In genomic region chr6:20564777-20565176, GRCh38 we compare ENCODE assay signal across 11 cellular contexts. TPM values are rescaled to one million over a fixed set of nuclear protein-coding genes. Genes with fewer than 3 reads are reported as not detected.
DNase-seq lines count a peak whose midpoint lies in the region; ATAC-seq and TF ChIP-seq lines count a peak whose summit lies in the region.
"Had no signal": no experiment of that assay in that cellular context is flagged by ENCODE, and none has a peak within 500 bp of the region (broad histone marks: within the 10 kb centered on the region; RNA-seq: fewer than 3 reads in every experiment).

No MANE protein-coding gene starts in this region.

- ATAC-seq in GM18861 (IDR thresholded peaks at IDR 0.05; ENCODE audit: unreplicated experiment) (peak; percentile 57), GM21717 (IDR thresholded peaks at IDR 0.05; ENCODE audit: unreplicated experiment) (peak; percentile 67), psoas muscle (no peak), HG03460 (IDR thresholded peaks at IDR 0.05; ENCODE audit: unreplicated experiment) (no peak)
- ATAC-seq in central memory CD8-positive, alpha-beta T cell (replicated peaks; ENCODE audit: extremely low read depth, poor library complexity, severe bottlenecking), result no peak

- H3K4me1 ChIP-seq in Loucy (ENCODE audit: insufficient read depth, low read length, poor library complexity, severe bottlenecking) (peaks cover 73% of the 10 kb centered on the region), psoas muscle (peaks cover 11% of the 10 kb centered on the region), HAP-1 (peaks cover 24% of the 10 kb centered on the region)

- H3K4me1 Mint-ChIP-seq in central memory CD8-positive, alpha-beta T cell, result peaks cover 7% of the 10 kb centered on the region

- TF ChIP-seq CTCF in Loucy (conservative IDR thresholded peaks at IDR 0.05; ENCODE audit: low read length) (no peak), psoas muscle (IDR thresholded peaks at IDR 0.05) (no peak)

- WGBS in psoas muscle, 3 donors, result 83% methylated on average over 2 of the region's 2 CpGs

- H3K4me3 Mint-ChIP-seq in central memory CD8-positive, alpha-beta T cell, result no peak overlapping the region
- H3K4me3 Mint-ChIP-seq: nephron had no signal

- H3K9ac ChIP-seq in Loucy (ENCODE audit: low read depth, low read length, poor library complexity, severe bottlenecking), result peak overlapping the region; percentile 98

- H3K9me3 ChIP-seq in Loucy (ENCODE audit: insufficient read depth, low read depth, low read length) (no peaks in the 10 kb centered on the region), psoas muscle (no peaks in the 10 kb centered on the region), HAP-1 (no peaks in the 10 kb centered on the region)

- no peaks in the 10 kb centered on the region for H3K9me2 ChIP-seq in Loucy (replicated peaks; ENCODE audit: low read depth, low read length)

- no peak for DNase-seq in central memory CD8-positive, alpha-beta T cell (ENCODE audit: low spot score in 2 of 2)
- DNase-seq in psoas muscle (no peak), HAP-1 (ENCODE audit: low spot score in 2 of 2) (no peak), medulla oblongata (ENCODE audit: extremely low spot score) (no peak)
- DNase-seq: PC-9 had no signal

- H3K4me2 ChIP-seq in Loucy (ENCODE audit: low read depth, low read length, poor library complexity, severe bottlenecking), result peak overlapping the region; percentile 84
- H3K4me2 ChIP-seq: PC-9 had no signal

- no peaks in the 10 kb centered on the region for H3K9me3 Mint-ChIP-seq in central memory CD8-positive, alpha-beta T cell
- H3K9me3 Mint-ChIP-seq: nephron had no signal

- peaks cover 24% of the 10 kb centered on the region for H3F3A ChIP-seq in Loucy (ENCODE audit: low read depth)

- no peaks in the 10 kb centered on the region for H3K27me3 Mint-ChIP-seq in central memory CD8-positive, alpha-beta T cell

- H3K27ac Mint-ChIP-seq in central memory CD8-positive, alpha-beta T cell (ENCODE audit: low read depth), result peak overlapping the region; percentile 44

- no peaks in the 10 kb centered on the region for H3K36me3 Mint-ChIP-seq in central memory CD8-positive, alpha-beta T cell (ENCODE audit: insufficient read depth)

- no peaks in the 10 kb centered on the region for H3K36me3 ChIP-seq in Loucy (ENCODE audit: insufficient read depth, low read length)
- H3K36me3 ChIP-seq in psoas muscle (ENCODE audit: insufficient read depth in 1 of 2, low read depth in 1 of 2), result no peaks in the 10 kb centered on the region
- H3K36me3 ChIP-seq in HAP-1 (replicated peaks), result no peaks in the 10 kb centered on the region
- H3K36me3 ChIP-seq: cardiac muscle cell had no signal

- H3K79me2 ChIP-seq in Loucy (ENCODE audit: insufficient read depth, low read length), result peaks cover 82% of the 10 kb centered on the region

- H3K27ac ChIP-seq in psoas muscle, result no peak overlapping the region
- H3K27ac ChIP-seq: cardiac muscle cell, PC-9 had no signal

- H4K20me1 ChIP-seq in Loucy (ENCODE audit: insufficient read depth, low read length, poor library complexity, severe bottlenecking), result peaks cover 11% of the 10 kb centered on the region

- intact Hi-C loops in psoas muscle (cut with DNase I), result loop anchor here in 1 of 2 donors (2.0 kb wide), 1 partner anchor 1024 kb away; no protein-coding TSS in a partner anchor

- peak overlapping the region; percentile 83 for H3K4me3 ChIP-seq in Loucy (ENCODE audit: low read length, poor library complexity, severe bottlenecking)
- no peak overlapping the region for H3K4me3 ChIP-seq in psoas muscle
- H3K4me3 ChIP-seq in HAP-1, result no peak overlapping the region
- H3K4me3 ChIP-seq: cardiac muscle cell, PC-9 had no signal

- H2AFZ ChIP-seq in Loucy (ENCODE audit: low read length), result no peak overlapping the region
- H2AFZ ChIP-seq: PC-9 had no signal

- H3K27me3 ChIP-seq in Loucy (ENCODE audit: insufficient read depth, low read length, poor library complexity, severe bottlenecking) (no peaks in the 10 kb centered on the region), psoas muscle (ENCODE audit: insufficient read depth in 3 of 3, low read length in 2 of 3) (no peaks in the 10 kb centered on the region), HAP-1 (ENCODE audit: low read depth) (no peaks in the 10 kb centered on the region)
- H3K27me3 ChIP-seq: cardiac muscle cell had no signal

- in situ Hi-C loops in HAP-1 (cut with MboI; ENCODE audit: low sequenced_read_pairs), result loop anchor here (5.0 kb wide), 1 partner anchor 1023 kb away; no protein-coding TSS in a partner anchor

RNA-seq across cellular contexts. Expression of gene CDKAL1, which starts 30.5 kb away (rescaled TPM):
- total RNA-seq in psoas muscle, result 10 to 100 TPM; 12.9 to 16.1 (median 15.0) TPM
- 1 to 10 TPM; 4.5 to 9.0 (median 4.6) TPM for polyA plus RNA-seq in psoas muscle

Comparison
In these comparisons a context has a peak if more than half of its experiments do, and no peak if none do; other contexts are left out.
1. ATAC-seq: peak in GM18861 (single experiment) and GM21717 (single experiment); none in central memory CD8-positive, alpha-beta T cell (single experiment), psoas muscle (0 of 4) and HG03460 (single experiment).